3 cellular contexts compared by ENCODE assay signal in the genomic region with DNA sequence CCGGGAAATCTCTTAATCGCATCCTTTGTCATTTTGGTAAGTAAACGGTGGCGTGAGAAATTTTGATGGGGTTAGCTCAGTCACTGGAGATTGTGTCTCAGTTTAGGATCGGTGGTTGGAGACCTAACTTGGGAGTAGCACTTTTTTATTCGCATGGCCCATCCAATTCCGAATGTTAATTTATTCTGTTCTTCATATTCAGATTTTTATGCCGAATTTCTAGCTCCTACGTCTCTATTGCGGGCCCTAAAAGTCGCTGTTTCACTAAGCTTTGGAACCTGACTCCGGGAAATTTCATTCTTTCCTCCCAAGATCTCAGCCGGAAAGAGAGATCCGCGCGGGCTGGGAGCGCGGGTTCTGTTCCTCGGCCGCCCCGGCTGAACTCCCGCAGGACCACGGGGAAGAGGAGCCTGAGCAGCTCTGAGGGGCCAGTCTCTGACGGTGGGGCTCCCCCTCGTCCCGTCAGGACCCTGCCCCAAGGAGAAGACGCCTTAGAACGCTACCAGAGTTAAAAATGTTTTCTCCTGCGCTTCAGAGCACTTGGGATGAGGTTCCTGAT.
TF ChIP-seq lines count a peak whose summit lies in the region.

No MANE protein-coding gene starts in this region.

TF ChIP-seq in A549, 52 proteins besides CTCF, POLR2A, EP300 and RAD21 (continued from another document):
- TF ChIP-seq, protein P1, sequence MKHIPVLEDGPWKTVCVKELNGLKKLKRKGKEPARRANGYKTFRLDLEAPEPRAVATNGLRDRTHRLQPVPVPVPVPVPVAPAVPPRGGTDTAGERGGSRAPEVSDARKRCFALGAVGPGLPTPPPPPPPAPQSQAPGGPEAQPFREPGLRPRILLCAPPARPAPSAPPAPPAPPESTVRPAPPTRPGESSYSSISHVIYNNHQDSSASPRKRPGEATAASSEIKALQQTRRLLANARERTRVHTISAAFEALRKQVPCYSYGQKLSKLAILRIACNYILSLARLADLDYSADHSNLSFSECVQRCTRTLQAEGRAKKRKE (CRISPR knock-in tag; IDR thresholded peaks at IDR 0.05; ENCODE audit: low read depth): no peak
- no peak for TF ChIP-seq GATA3 (IDR thresholded peaks at IDR 0.05; ENCODE audit: borderline replicate concordance)
- no peak for TF ChIP-seq NFE2L2 (conservative IDR thresholded peaks at IDR 0.05; ENCODE audit: low read length)
- no peak for TF ChIP-seq TFCP2L1 (CRISPR knock-in tag; IDR thresholded peaks at IDR 0.05)
- TF ChIP-seq CHD2 (IDR thresholded peaks at IDR 0.05; ENCODE audit: low read length, partially characterized antibody): no peak
- TF ChIP-seq, protein P2, sequence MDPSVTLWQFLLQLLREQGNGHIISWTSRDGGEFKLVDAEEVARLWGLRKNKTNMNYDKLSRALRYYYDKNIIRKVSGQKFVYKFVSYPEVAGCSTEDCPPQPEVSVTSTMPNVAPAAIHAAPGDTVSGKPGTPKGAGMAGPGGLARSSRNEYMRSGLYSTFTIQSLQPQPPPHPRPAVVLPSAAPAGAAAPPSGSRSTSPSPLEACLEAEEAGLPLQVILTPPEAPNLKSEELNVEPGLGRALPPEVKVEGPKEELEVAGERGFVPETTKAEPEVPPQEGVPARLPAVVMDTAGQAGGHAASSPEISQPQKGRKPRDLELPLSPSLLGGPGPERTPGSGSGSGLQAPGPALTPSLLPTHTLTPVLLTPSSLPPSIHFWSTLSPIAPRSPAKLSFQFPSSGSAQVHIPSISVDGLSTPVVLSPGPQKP (IDR thresholded peaks at IDR 0.05; ENCODE audit: low read depth, low read length): no peak
- TF ChIP-seq NPAS2 (CRISPR knock-in tag; IDR thresholded peaks at IDR 0.05; ENCODE audit: borderline replicate concordance): no peak
- TF ChIP-seq CBX8 (IDR thresholded peaks at IDR 0.05): no peak

TF ChIP-seq in GM23338, 12 proteins besides CTCF, POLR2A, EP300 and RAD21 (continued from another document and continues in another):
- TF ChIP-seq, protein P3, sequence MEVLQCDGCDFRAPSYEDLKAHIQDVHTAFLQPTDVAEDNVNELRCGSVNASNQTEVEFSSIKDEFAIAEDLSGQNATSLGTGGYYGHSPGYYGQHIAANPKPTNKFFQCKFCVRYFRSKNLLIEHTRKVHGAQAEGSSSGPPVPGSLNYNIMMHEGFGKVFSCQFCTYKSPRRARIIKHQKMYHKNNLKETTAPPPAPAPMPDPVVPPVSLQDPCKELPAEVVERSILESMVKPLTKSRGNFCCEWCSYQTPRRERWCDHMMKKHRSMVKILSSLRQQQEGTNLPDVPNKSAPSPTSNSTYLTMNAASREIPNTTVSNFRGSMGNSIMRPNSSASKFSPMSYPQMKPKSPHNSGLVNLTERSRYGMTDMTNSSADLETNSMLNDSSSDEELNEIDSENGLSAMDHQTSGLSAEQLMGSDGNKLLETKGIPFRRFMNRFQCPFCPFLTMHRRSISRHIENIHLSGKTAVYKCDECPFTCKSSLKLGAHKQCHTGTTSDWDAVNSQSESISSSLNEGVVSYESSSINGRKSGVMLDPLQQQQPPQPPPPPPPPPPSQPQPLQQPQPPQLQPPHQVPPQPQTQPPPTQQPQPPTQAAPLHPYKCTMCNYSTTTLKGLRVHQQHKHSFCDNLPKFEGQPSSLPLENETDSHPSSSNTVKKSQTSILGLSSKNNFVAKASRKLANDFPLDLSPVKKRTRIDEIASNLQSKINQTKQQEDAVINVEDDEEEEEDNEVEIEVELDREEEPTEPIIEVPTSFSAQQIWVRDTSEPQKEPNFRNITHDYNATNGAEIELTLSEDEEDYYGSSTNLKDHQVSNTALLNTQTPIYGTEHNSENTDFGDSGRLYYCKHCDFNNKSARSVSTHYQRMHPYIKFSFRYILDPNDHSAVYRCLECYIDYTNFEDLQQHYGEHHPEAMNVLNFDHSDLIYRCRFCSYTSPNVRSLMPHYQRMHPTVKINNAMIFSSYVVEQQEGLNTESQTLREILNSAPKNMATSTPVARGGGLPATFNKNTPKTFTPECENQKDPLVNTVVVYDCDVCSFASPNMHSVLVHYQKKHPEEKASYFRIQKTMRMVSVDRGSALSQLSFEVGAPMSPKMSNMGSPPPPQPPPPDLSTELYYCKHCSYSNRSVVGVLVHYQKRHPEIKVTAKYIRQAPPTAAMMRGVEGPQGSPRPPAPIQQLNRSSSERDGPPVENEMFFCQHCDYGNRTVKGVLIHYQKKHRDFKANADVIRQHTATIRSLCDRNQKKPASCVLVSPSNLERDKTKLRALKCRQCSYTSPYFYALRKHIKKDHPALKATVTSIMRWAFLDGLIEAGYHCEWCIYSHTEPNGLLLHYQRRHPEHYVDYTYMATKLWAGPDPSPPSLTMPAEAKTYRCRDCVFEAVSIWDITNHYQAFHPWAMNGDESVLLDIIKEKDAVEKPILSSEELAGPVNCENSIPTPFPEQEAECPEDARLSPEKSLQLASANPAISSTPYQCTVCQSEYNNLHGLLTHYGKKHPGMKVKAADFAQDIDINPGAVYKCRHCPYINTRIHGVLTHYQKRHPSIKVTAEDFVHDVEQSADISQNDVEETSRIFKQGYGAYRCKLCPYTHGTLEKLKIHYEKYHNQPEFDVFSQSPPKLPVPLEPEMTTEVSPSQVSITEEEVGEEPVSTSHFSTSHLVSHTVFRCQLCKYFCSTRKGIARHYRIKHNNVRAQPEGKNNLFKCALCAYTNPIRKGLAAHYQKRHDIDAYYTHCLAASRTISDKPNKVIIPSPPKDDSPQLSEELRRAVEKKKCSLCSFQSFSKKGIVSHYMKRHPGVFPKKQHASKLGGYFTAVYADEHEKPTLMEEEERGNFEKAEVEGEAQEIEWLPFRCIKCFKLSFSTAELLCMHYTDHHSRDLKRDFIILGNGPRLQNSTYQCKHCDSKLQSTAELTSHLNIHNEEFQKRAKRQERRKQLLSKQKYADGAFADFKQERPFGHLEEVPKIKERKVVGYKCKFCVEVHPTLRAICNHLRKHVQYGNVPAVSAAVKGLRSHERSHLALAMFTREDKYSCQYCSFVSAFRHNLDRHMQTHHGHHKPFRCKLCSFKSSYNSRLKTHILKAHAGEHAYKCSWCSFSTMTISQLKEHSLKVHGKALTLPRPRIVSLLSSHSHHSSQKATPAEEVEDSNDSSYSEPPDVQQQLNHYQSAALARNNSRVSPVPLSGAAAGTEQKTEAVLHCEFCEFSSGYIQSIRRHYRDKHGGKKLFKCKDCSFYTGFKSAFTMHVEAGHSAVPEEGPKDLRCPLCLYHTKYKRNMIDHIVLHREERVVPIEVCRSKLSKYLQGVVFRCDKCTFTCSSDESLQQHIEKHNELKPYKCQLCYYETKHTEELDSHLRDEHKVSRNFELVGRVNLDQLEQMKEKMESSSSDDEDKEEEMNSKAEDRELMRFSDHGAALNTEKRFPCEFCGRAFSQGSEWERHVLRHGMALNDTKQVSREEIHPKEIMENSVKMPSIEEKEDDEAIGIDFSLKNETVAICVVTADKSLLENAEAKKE (CRISPR knock-in tag; IDR thresholded peaks at IDR 0.05): no peak
- no peak for TF ChIP-seq NANOG (IDR thresholded peaks at IDR 0.05; ENCODE audit: borderline replicate concordance)
- no peak for TF ChIP-seq CREB1 (CRISPR knock-in tag; IDR thresholded peaks at IDR 0.05; ENCODE audit: low read depth)
- TF ChIP-seq, protein P4, sequence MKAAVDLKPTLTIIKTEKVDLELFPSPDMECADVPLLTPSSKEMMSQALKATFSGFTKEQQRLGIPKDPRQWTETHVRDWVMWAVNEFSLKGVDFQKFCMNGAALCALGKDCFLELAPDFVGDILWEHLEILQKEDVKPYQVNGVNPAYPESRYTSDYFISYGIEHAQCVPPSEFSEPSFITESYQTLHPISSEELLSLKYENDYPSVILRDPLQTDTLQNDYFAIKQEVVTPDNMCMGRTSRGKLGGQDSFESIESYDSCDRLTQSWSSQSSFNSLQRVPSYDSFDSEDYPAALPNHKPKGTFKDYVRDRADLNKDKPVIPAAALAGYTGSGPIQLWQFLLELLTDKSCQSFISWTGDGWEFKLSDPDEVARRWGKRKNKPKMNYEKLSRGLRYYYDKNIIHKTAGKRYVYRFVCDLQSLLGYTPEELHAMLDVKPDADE (IDR thresholded peaks at IDR 0.05): no peak
- TF ChIP-seq JUNB (IDR thresholded peaks at IDR 0.05; ENCODE audit: unreplicated experiment): no peak
- TF ChIP-seq EZH2phosphoT487 (IDR thresholded peaks at IDR 0.05; ENCODE audit: unreplicated experiment): no peak
- no peak for TF ChIP-seq POLR2AphosphoS5 (IDR thresholded peaks at IDR 0.05; ENCODE audit: low read depth)

TF ChIP-seq in SK-N-SH, 30 proteins besides CTCF, POLR2A, EP300 and RAD21 (continued from another document):
- TF ChIP-seq, protein P5, sequence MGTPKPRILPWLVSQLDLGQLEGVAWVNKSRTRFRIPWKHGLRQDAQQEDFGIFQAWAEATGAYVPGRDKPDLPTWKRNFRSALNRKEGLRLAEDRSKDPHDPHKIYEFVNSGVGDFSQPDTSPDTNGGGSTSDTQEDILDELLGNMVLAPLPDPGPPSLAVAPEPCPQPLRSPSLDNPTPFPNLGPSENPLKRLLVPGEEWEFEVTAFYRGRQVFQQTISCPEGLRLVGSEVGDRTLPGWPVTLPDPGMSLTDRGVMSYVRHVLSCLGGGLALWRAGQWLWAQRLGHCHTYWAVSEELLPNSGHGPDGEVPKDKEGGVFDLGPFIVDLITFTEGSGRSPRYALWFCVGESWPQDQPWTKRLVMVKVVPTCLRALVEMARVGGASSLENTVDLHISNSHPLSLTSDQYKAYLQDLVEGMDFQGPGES (IDR thresholded peaks at IDR 0.05; ENCODE audit: low read depth, low read length): no peak
- TF ChIP-seq SIN3A (IDR thresholded peaks at IDR 0.05; ENCODE audit: borderline replicate concordance, low read depth, low read length) (no peak), POLR2AphosphoS5 (IDR thresholded peaks at IDR 0.05; ENCODE audit: low read depth, low read length) (no peak), RFX5 (IDR thresholded peaks at IDR 0.05; ENCODE audit: low read length) (no peak), TEAD4 (IDR thresholded peaks at IDR 0.05; ENCODE audit: borderline replicate concordance, insufficient read depth) (no peak), GABPA (IDR thresholded peaks at IDR 0.05; ENCODE audit: low read depth) (no peak), FOSL2 (IDR thresholded peaks at IDR 0.05; ENCODE audit: borderline replicate concordance, low read depth) (no peak)
- TF ChIP-seq, protein P6, sequence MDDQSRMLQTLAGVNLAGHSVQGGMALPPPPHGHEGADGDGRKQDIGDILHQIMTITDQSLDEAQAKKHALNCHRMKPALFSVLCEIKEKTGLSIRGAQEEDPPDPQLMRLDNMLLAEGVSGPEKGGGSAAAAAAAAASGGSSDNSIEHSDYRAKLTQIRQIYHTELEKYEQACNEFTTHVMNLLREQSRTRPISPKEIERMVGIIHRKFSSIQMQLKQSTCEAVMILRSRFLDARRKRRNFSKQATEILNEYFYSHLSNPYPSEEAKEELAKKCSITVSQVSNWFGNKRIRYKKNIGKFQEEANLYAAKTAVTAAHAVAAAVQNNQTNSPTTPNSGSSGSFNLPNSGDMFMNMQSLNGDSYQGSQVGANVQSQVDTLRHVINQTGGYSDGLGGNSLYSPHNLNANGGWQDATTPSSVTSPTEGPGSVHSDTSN (IDR thresholded peaks at IDR 0.05): no peak
- TF ChIP-seq, protein P7, sequence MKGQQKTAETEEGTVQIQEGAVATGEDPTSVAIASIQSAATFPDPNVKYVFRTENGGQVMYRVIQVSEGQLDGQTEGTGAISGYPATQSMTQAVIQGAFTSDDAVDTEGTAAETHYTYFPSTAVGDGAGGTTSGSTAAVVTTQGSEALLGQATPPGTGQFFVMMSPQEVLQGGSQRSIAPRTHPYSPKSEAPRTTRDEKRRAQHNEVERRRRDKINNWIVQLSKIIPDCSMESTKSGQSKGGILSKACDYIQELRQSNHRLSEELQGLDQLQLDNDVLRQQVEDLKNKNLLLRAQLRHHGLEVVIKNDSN (IDR thresholded peaks at IDR 0.05; ENCODE audit: borderline replicate concordance, low read depth): no peak
